In genomic region chr3:113514265-113514769, GRCh38 we compare ENCODE assay signal across 8 cellular contexts. TPM values are rescaled to one million over a fixed set of nuclear protein-coding genes. Genes with fewer than 3 reads are reported as not detected.
DNase-seq lines count a peak whose midpoint lies in the region; ATAC-seq and TF ChIP-seq lines count a peak whose summit lies in the region.

No MANE protein-coding gene starts in this region.

- no peak overlapping the region for H3K4me3 Mint-ChIP-seq in natural killer cell

- ATAC-seq in PC-3 (no peak; the same call in 1 of the 2 replicates), HG03135 (IDR thresholded peaks at IDR 0.05; ENCODE audit: unreplicated experiment) (no peak), natural killer cell (no peak)

- H3K4me2 ChIP-seq in PC-3 (ENCODE audit: low read length), result peak overlapping the region; percentile 88

- DNase-seq in DMS 273 (lab: John Stamatoyannopoulos, UW; ENCODE audit: unreplicated experiment), result peak; percentile 68
- DNase-seq in DMS 273 treated with DMSO at 0.1 percent for 48 hours (lab: John Stamatoyannopoulos, UW), result no peak
- no peak for DNase-seq in PC-3
- peak; percentile 6 for DNase-seq in glomerular visceral epithelial cell (ENCODE audit: extremely low spot score)
- no peak for DNase-seq in D341Med (ENCODE audit: low spot score)
- no peak for DNase-seq in natural killer cell

- H3F3A ChIP-seq in PC-3 (ENCODE audit: low read length, unreplicated experiment), result no peaks in the 10 kb centered on the region

- H3K9me3 ChIP-seq in PC-3 (ENCODE audit: low read length), result no peaks in the 10 kb centered on the region
- peaks cover 0 to 3% (median 0%) of the 10 kb centered on the region in 3 donors for H3K9me3 ChIP-seq in skeletal muscle tissue (ENCODE audit: control insufficient read depth in 3 of 3, low read length in 3 of 3)

- no peaks in the 10 kb centered on the region for H3K36me3 Mint-ChIP-seq in natural killer cell

- H3K27me3 ChIP-seq in PC-3 (ENCODE audit: low read length), result no peaks in the 10 kb centered on the region
- peaks cover 0 to 2% (median 0%) of the 10 kb centered on the region in 3 donors for H3K27me3 ChIP-seq in skeletal muscle tissue (ENCODE audit: control insufficient read depth in 3 of 3, insufficient read depth in 3 of 3, low read length in 3 of 3)

- no peaks in the 10 kb centered on the region for H3K9me3 Mint-ChIP-seq in natural killer cell

- TF ChIP-seq CTCF in PC-3 (conservative IDR thresholded peaks at IDR 0.05; ENCODE audit: low read depth, low read length), result no peak
- TF ChIP-seq CTCF in natural killer cell (IDR thresholded peaks at IDR 0.05), result no peak

- 0 out of 2 replicates have a peak, but pooled peaks cover 7% of the 10 kb centered on the region for H4K20me1 ChIP-seq in PC-3 (ENCODE audit: low read length)

- POLR2A ChIA-PET in PC-3 (lab: Charles Lee; ENCODE audit: unreplicated experiment), result interaction anchor here (0.5 to 1.2 kb wide), 8 partner anchors 23 to 523 kb away, joined by 3 to 10 read pairs (median 4); partner anchors contain the start of gene ATP6V1A

- peaks cover 6 to 8% of the 10 kb centered on the region in 2 donors for H3K4me1 Mint-ChIP-seq in natural killer cell

- CTCF ChIA-PET in PC-3 (lab: Charles Lee), result interaction anchor here (0.9 to 3.0 kb wide), 3 partner anchors 19 to 64 kb away, joined by 3 to 30 read pairs (median 8); no protein-coding TSS in a partner anchor

- H3K9me2 ChIP-seq in PC-3 (replicated peaks; ENCODE audit: low read length), result no peaks in the 10 kb centered on the region

- TSS peak; percentile 59 for BruUV-seq in PC-3 (replicated peaks; lab: Mats Ljungman, UMichigan)

- intact Hi-C loops in PC-3 (cut with micrococcal nuclease) (loop anchor here (2.0 kb wide), 2 partner anchors 16 to 22 kb away; no protein-coding TSS in a partner anchor), natural killer cell (cut with micrococcal nuclease) (loop anchor here (10.0 kb wide), 1 partner anchor 180 kb away; the partner anchor contains the start of gene USF3)

- H3K27me3 Mint-ChIP-seq in natural killer cell (ENCODE audit: low read depth in 2 of 2), result peaks cover 19 to 27% of the 10 kb centered on the region in 2 donors

- H3K27ac ChIP-seq in PC-3 (ENCODE audit: low read length) (peak overlapping the region; percentile 81), skeletal muscle tissue (ENCODE audit: low read depth, low read length) (peak overlapping the region; percentile 59)

- H3K4me3 ChIP-seq in PC-3 (ENCODE audit: low read length), result peak overlapping the region; percentile 89
- peak overlapping the region; percentile 97 to 98 (median 97) for H3K4me3 ChIP-seq in skeletal muscle tissue (ENCODE audit: low read length in 3 of 3)

- H3K36me3 ChIP-seq in PC-3 (ENCODE audit: low read depth, low read length), result no peaks in the 10 kb centered on the region
- no peaks in the 10 kb centered on the region for H3K36me3 ChIP-seq in skeletal muscle tissue (ENCODE audit: control insufficient read depth in 3 of 3, insufficient read depth in 3 of 3, low read length in 3 of 3)

- peaks cover 54% of the 10 kb centered on the region for H3K79me2 ChIP-seq in PC-3 (ENCODE audit: low read length)

- H3K9ac ChIP-seq in PC-3 (ENCODE audit: low read length), result peak overlapping the region; percentile 89
- H3K9ac ChIP-seq in skeletal muscle tissue (ENCODE audit: low read depth in 1 of 3, low read length in 3 of 3), result peak overlapping the region; percentile 85 to 95 (median 93)

- H3K27ac Mint-ChIP-seq in natural killer cell, result no peak overlapping the region

- peak overlapping the region; percentile 92 for H2AFZ ChIP-seq in PC-3 (ENCODE audit: low read length)

- peaks cover 19% of the 10 kb centered on the region for H3K4me1 ChIP-seq in PC-3 (ENCODE audit: insufficient read depth, low read length)
- peaks cover 8 to 12% (median 12%) of the 10 kb centered on the region in 3 donors for H3K4me1 ChIP-seq in skeletal muscle tissue (ENCODE audit: control insufficient read depth in 3 of 3, insufficient read depth in 3 of 3, low read length in 3 of 3)

RNA-seq across cellular contexts. Expression of gene SPICE1, which starts 0.6 kb away (rescaled TPM):
- total RNA-seq in PC-3 (2014; rRNA removed) (9.0 and 18.5 TPM in 2 replicates), skeletal muscle tissue (11.5 TPM), natural killer cell (10 to 100 TPM in 2 of 3 donors, 1 to 10 TPM in 1; 8.6 to 14.7 (median 14.2) TPM)

RNA-seq across cellular contexts. Expression of gene SIDT1, which starts 18.0 kb away (rescaled TPM):
- total RNA-seq in PC-3 (2014; rRNA removed) (14.1 and 18.4 TPM in 2 replicates), skeletal muscle tissue (2.1 TPM), natural killer cell (100 to 1,000 TPM in 2 of 3 donors, 10 to 100 TPM in 1; 86.9 to 136 (median 101) TPM)

Comparison
In these comparisons a context has a peak if more than half of its experiments do, and no peak if none do; other contexts are left out.
1. DNase-seq: peak in DMS 273 (single experiment) and glomerular visceral epithelial cell (single experiment); none in DMS 273 treated with DMSO at 0.1 percent for 48 hours (single experiment), PC-3 (single experiment), D341Med (single experiment) and natural killer cell (single experiment).